Comparison of ENCODE assay signal across 20 cellular contexts in genomic region chr7:5243295-5243694, GRCh38.
"Had no signal": no experiment of that assay in that cellular context is flagged by ENCODE, and none has a peak within 500 bp of the region (broad histone marks: within the 10 kb centered on the region; RNA-seq: fewer than 3 reads in every experiment).

No MANE protein-coding gene starts in this region.

- H3K4me3 ChIP-seq: MG63, SJSA1, SK-N-MC had no signal

- H3K36me3 ChIP-seq: MG63, SJSA1 had no signal

- H3K27me3 ChIP-seq: SJSA1 had no signal

- DNase-seq: Karpas-422, KG1, MG63, NCI-H1105, NCI-H1417, NCI-H1436 treated with DMSO at 0.1 percent for 48 hours, NCI-H1694, NCI-H187 treated with DMSO at 0.1 percent for 48 hours, NCI-H2029 treated with DMSO at 0.1 percent for 48 hours, NCI-H2171 treated with DMSO at 0.1 percent for 48 hours, NCI-H345, NCI-H446 treated with DMSO at 0.1 percent for 48 hours, NCI-H510A treated with DMSO at 0.1 percent for 48 hours, NCI-H526, NCI-H82, Right ventricle myocardium superior, RPMI8226, SIG-M5 had no signal

- H3K27ac ChIP-seq: SJSA1, SK-N-MC had no signal
